8 cellular contexts compared by ENCODE assay signal in genomic region chr1:184052750-184053149, GRCh38. TPM values are rescaled to one million over a fixed set of nuclear protein-coding genes. Genes with fewer than 3 reads are reported as not detected.
DNase-seq lines count a peak whose midpoint lies in the region; ATAC-seq, FAIRE-seq and TF ChIP-seq lines count a peak whose summit lies in the region.

No MANE protein-coding gene starts in this region.

- CTCF ChIA-PET in K562 (lab: Yijun Ruan, JAX; ENCODE audit: low intra/inter-chr PET ratio) = no interaction called here

- FAIRE-seq in K562 (lab: Jason Lieb, UNC) = peak; percentile 51

- intact Hi-C loops in K562 (cut with micrococcal nuclease) = loop anchor here (1.0 to 10.0 kb wide), 4 partner anchors 17 to 418 kb away; partner anchors contain the start of gene ARPC5

- H3K79me2 ChIP-seq in K562 (ENCODE audit: control insufficient read depth, insufficient read depth, low read length) = peaks cover 67% of the 10 kb centered on the region

- H3K9me1 ChIP-seq in K562 (ENCODE audit: control insufficient read depth, insufficient read depth, low read length) = no peaks in the 10 kb centered on the region

- no peak for TF ChIP-seq RAD21 in K562 (CRISPR knock-in tag; conservative IDR thresholded peaks at IDR 0.05 in 1 of 2, IDR thresholded peaks at IDR 0.05 in 1 of 2)

- H3K4me1 ChIP-seq in HUES6 (ENCODE audit: control insufficient read depth, insufficient read depth, low read length) = peaks cover 48% of the 10 kb centered on the region
- peaks cover 0 to 21% of the 10 kb centered on the region in 2 experiments; a peak in 4 of 5 replicates for H3K4me1 ChIP-seq in K562 (replicated peaks in 1 of 2; ENCODE audit: control insufficient read depth in 2 of 2, insufficient read depth in 2 of 2, low read length in 2 of 2)

- H3K4me2 ChIP-seq in K562 (ENCODE audit: insufficient read depth, low read length) = peak overlapping the region; percentile 97

- peak overlapping the region in 3 of 6 donors; percentile 4 to 87 (median 59) for H3K27ac Mint-ChIP-seq in naive B cell

- H2AFZ ChIP-seq in K562 (ENCODE audit: low read depth, low read length) = no peak overlapping the region

- H3K9ac ChIP-seq in HUES6 (ENCODE audit: low read length) = peak overlapping the region; percentile 97
- H3K9ac ChIP-seq in K562 (ENCODE audit: insufficient read depth in 1 of 2, low read depth in 2 of 2, low read length in 2 of 2) = peak overlapping the region in 1 of 2 experiments; percentile 99; a peak in 2 of 4 replicates

- H3K4me1 Mint-ChIP-seq in naive B cell = peaks cover 19 to 37% (median 30%) of the 10 kb centered on the region in 3 donors

- H3K27me3 ChIP-seq in HUES6 (ENCODE audit: control insufficient read depth, insufficient read depth, low read length) (no peaks in the 10 kb centered on the region), K562 (ENCODE audit: control insufficient read depth in 2 of 2, insufficient read depth in 2 of 2, low read length in 2 of 2) (no peaks in the 10 kb centered on the region)

- BruUV-seq in K562 (replicated peaks; lab: Mats Ljungman, UMichigan) = no TSS peak

- no peaks in the 10 kb centered on the region for H3K9me3 Mint-ChIP-seq in naive B cell

- no peak for DNase-seq in AG10803 (ENCODE audit: low read depth)
- DNase-seq in K562 (ENCODE audit: extremely low read depth in 1 of 4, low spot score in 3 of 4) = no peak
- no peak for DNase-seq in naive B cell
- DNase-seq in activated effector memory CD4-positive, alpha-beta T cell treated with Interleukin-2 at 50 U/mL for 16 hours = no peak
- no peak for DNase-seq in activated gamma-delta T cell (lab: John Stamatoyannopoulos, UW)
- no peak for DNase-seq in omental fat pad (ENCODE audit: low spot score)

- H3K27ac ChIP-seq in HUES6 (ENCODE audit: low read depth, low read length) (no peak overlapping the region), K562 (ENCODE audit: extremely low read depth, low read depth, low read length) (peak overlapping the region; percentile 98)

- H3K36me3 ChIP-seq in HUES6 (ENCODE audit: control insufficient read depth, insufficient read depth, low read length) (peaks cover 16% of the 10 kb centered on the region), K562 (ENCODE audit: control insufficient read depth, insufficient read depth, low read length) (peaks cover 42% of the 10 kb centered on the region)

- H3K27me3 Mint-ChIP-seq in naive B cell = peaks cover 14 to 21% (median 21%) of the 10 kb centered on the region in 3 donors

- ATAC-seq in K562 = no peak
- ATAC-seq in naive B cell (ENCODE audit: low read depth in 2 of 2) = no peak
- no peak for ATAC-seq in GM19395 (IDR thresholded peaks at IDR 0.05; ENCODE audit: unreplicated experiment)
- ATAC-seq in omental fat pad (ENCODE audit: low FRiP score) = no peak

- no peak for TF ChIP-seq EP300 in K562 (IDR thresholded peaks at IDR 0.05; ENCODE audit: low read length)

- POLR2A ChIA-PET in K562 (lab: Yijun Ruan, JAX) = interaction anchor here (0.7 to 2.9 kb wide), 2 partner anchors 13 to 17 kb away, joined by 4 to 8 read pairs; no protein-coding TSS in a partner anchor

- peaks cover 0 to 9% of the 10 kb centered on the region in 2 donors for H3K36me3 Mint-ChIP-seq in naive B cell

- H3K9me3 ChIP-seq in HUES6 (ENCODE audit: control insufficient read depth, insufficient read depth, low read depth, low read length) (peaks cover 2% of the 10 kb centered on the region; the same call in 1 of the 2 replicates), K562 (replicated peaks; ENCODE audit: control insufficient read depth, insufficient read depth, low read depth, low read length) (peaks cover 4% of the 10 kb centered on the region; the same call in 1 of the 2 replicates)

- peak overlapping the region in 7 of 8 donors; percentile 91 to 99 (median 97) for H3K4me3 Mint-ChIP-seq in naive B cell

- peak overlapping the region; percentile 83 for H3K4me3 ChIP-seq in AG10803 (ENCODE audit: low read length)
- peak overlapping the region; percentile 93 for H3K4me3 ChIP-seq in HUES6 (ENCODE audit: low read depth, low read length)
- H3K4me3 ChIP-seq in K562 = peak overlapping the region; percentile 75

- H4K20me1 ChIP-seq in K562 (replicated peaks; ENCODE audit: control insufficient read depth, insufficient read depth, low read length) = no peaks in the 10 kb centered on the region

- TF ChIP-seq CTCF in AG10803 (conservative IDR thresholded peaks at IDR 0.05; ENCODE audit: low read length) = no peak
- no peak for TF ChIP-seq CTCF in K562 (IDR thresholded peaks at IDR 0.05 in 2 of 3, conservative IDR thresholded peaks at IDR 0.05 in 1 of 3; ENCODE audit: insufficient read depth in 2 of 3, low read depth in 1 of 3, low read length in 3 of 3)
- TF ChIP-seq CTCF in omental fat pad (IDR thresholded peaks at IDR 0.05) = no peak

- TF ChIP-seq POLR2A in K562 (conservative IDR thresholded peaks at IDR 0.05) = no peak

- 15% methylated on average over 3 of the region's 3 CpGs for WGBS in K562 (ENCODE audit: insufficient coverage, low coverage, missing lambda C conversion rate)

- in situ Hi-C loops in K562 (cut with MboI) = no loop called here

TF ChIP-seq in K562, 482 proteins besides CTCF, POLR2A, EP300 and RAD21 (continues in another document):
- TF ChIP-seq LEF1 (IDR thresholded peaks at IDR 0.05) (peak; percentile 18; the same call in 1 of the 2 replicates), TCFL5 (CRISPR knock-in tag; conservative IDR thresholded peaks at IDR 0.05) (no peak), RBFOX2 (IDR thresholded peaks at IDR 0.05; ENCODE audit: low read depth, low read length) (0 out of 2 replicates have a peak, but pooled peaks have one; percentile 36), POLR2AphosphoS5 (IDR thresholded peaks at IDR 0.05; ENCODE audit: control insufficient read depth, insufficient read depth, low read depth, low read length) (0 out of 2 replicates have a peak, but pooled peaks have one; percentile 15), BRD4 (IDR thresholded peaks at IDR 0.05) (0 out of 2 replicates have a peak, but pooled peaks have one; percentile 42), PHF20 (IDR thresholded peaks at IDR 0.05; ENCODE audit: partially characterized antibody) (no peak)

RNA-seq across cellular contexts. Expression of gene TSEN15, which starts 1.2 kb away (rescaled TPM):
- 40.1 and 121 TPM in 2 replicates for total RNA-seq in K562 (2011; cell fraction: chromatin; rRNA removed; ENCODE audit: low replicate concordance)
- 27.5 and 40.1 TPM in 2 replicates for total RNA-seq in K562 (2011; cell fraction: nucleolus; rRNA removed)
- total RNA-seq in K562 (2011; cell fraction: nucleoplasm; rRNA removed) = 71.9 and 122 TPM in 2 replicates
- total RNA-seq in K562 (2014; rRNA removed) = 82.8 and 83.9 TPM in 2 replicates
- total RNA-seq in K562 (2014; rRNA removed; fragmentation: Illumina TruSeq; extraction: Trizol) = 121 and 146 TPM in 2 replicates
- total RNA-seq in K562 (2015; rRNA removed; fragmentation: Illumina TruSeq; extraction: Trizol) = 83.2 and 92.8 TPM in 2 replicates
- 81.9 and 86.4 TPM in 2 replicates for total RNA-seq in K562 (2021)
- polyA plus RNA-seq in K562 (2011; rRNA removed) = 97.1 and 108 TPM in 2 replicates
- polyA plus RNA-seq in K562 (2011; cell fraction: cytosol; rRNA removed) = 28.9 and 65.9 TPM in 2 replicates
- 65.9 and 104 TPM in 2 replicates for polyA plus RNA-seq in K562 (2011; cell fraction: nucleus; rRNA removed)
- 56.9 and 143 TPM in 2 replicates for polyA plus RNA-seq in K562 (2012)
- polyA plus RNA-seq in K562 (2014; fragmentation: Illumina TruSeq; extraction: Trizol) = 106 and 118 TPM in 2 replicates
- 10 to 100 TPM; 25.6 to 36.1 TPM for polyA plus RNA-seq in K562 (2014; fragmentation: Nextera tagmentation; extraction: Ambion mirVana)
- 91.3 and 104 TPM in 2 replicates for polyA plus RNA-seq in K562 (2014; rRNA removed)
- polyA minus RNA-seq in K562 (2011; rRNA and poly(A)+ RNA removed) = 87.9 and 108 TPM in 2 replicates
- 43.4 and 50.1 TPM in 2 replicates for polyA minus RNA-seq in K562 (2011; cell fraction: cytosol; rRNA and poly(A)+ RNA removed)
- 69.7 and 127 TPM in 2 replicates for polyA minus RNA-seq in K562 (2011; cell fraction: nucleus; rRNA and poly(A)+ RNA removed)
- 10 to 100 TPM; 34.4 to 61.8 (median 39.9) TPM for polyA plus RNA-seq in naive B cell (ENCODE audit: low read depth in 6 of 6)
- 10 to 100 TPM; 16.2 to 29.0 (median 23.8) TPM for total RNA-seq in omental fat pad

RNA-seq across cellular contexts. Expression of gene COLGALT2, which starts 15.2 kb away (rescaled TPM):
- 26.9 and 36.6 TPM in 2 replicates for total RNA-seq in K562 (2011; cell fraction: chromatin; rRNA removed; ENCODE audit: low replicate concordance)
- total RNA-seq in K562 (2011; cell fraction: nucleolus; rRNA removed) = 22.2 TPM in 2 replicates
- 33.3 and 42.1 TPM in 2 replicates for total RNA-seq in K562 (2011; cell fraction: nucleoplasm; rRNA removed)
- total RNA-seq in K562 (2014; rRNA removed) (18.8 and 19.1 TPM in 2 replicates), K562 (2014; rRNA removed; fragmentation: Illumina TruSeq; extraction: Trizol) (19.2 and 23.0 TPM in 2 replicates), K562 (2015; rRNA removed; fragmentation: Illumina TruSeq; extraction: Trizol) (11.3 and 11.6 TPM in 2 replicates), K562 (2021) (23.2 and 29.1 TPM in 2 replicates), omental fat pad (1 to 10 TPM in 3 of 4 donors, under 1 TPM in 1; 0.72 to 6.1 (median 1.7) TPM)
- polyA plus RNA-seq in K562 (2011; rRNA removed) (7.4 and 9.3 TPM in 2 replicates), K562 (2014; fragmentation: Illumina TruSeq; extraction: Trizol) (29.3 and 32.1 TPM in 2 replicates), K562 (2014; fragmentation: Nextera tagmentation; extraction: Ambion mirVana) (10 to 100 TPM; 12.1 to 22.4 TPM), K562 (2014; rRNA removed) (15.8 and 18.5 TPM in 2 replicates), naive B cell (ENCODE audit: low read depth in 6 of 6) (under 1 TPM in 1 of 6 donors, not detected in 5; 0.17 TPM)
- 8.1 and 8.2 TPM in 2 replicates for polyA plus RNA-seq in K562 (2011; cell fraction: cytosol; rRNA removed)
- polyA plus RNA-seq in K562 (2011; cell fraction: nucleus; rRNA removed) = 36.5 and 59.0 TPM in 2 replicates
- 16.0 and 73.3 TPM in 2 replicates for polyA plus RNA-seq in K562 (2012)
- 9.9 and 12.4 TPM in 2 replicates for polyA minus RNA-seq in K562 (2011; rRNA and poly(A)+ RNA removed)
- 8.8 and 9.0 TPM in 2 replicates for polyA minus RNA-seq in K562 (2011; cell fraction: cytosol; rRNA and poly(A)+ RNA removed)
- 21.8 and 22.5 TPM in 2 replicates for polyA minus RNA-seq in K562 (2011; cell fraction: nucleus; rRNA and poly(A)+ RNA removed)
